In genomic region chrX:10634681-10635161, GRCh38 we compare ENCODE assay signal across 1 cellular context.
TF ChIP-seq lines count a peak whose summit lies in the region.

No MANE protein-coding gene starts in this region.

TF ChIP-seq in HCT116, 20 proteins besides CTCF, POLR2A, EP300 and RAD21 (continued from another document):
- TF ChIP-seq ZBTB33 (IDR thresholded peaks at IDR 0.05; ENCODE audit: extremely low read depth, insufficient replicate concordance, low read length) (no peak), FOSL1 (IDR thresholded peaks at IDR 0.05; ENCODE audit: low read depth) (peak; percentile 85), EGR1 (IDR thresholded peaks at IDR 0.05; ENCODE audit: low read depth) (no peak), CBX3 (IDR thresholded peaks at IDR 0.05; ENCODE audit: low read depth) (peak; percentile 74; the same call in 1 of the 2 replicates), ZFX (IDR thresholded peaks at IDR 0.05) (no peak), CEBPB (IDR thresholded peaks at IDR 0.05; ENCODE audit: low read depth) (peak; percentile 58)
